Comparison of ENCODE assay signal across 8 cellular contexts in the genomic region with DNA sequence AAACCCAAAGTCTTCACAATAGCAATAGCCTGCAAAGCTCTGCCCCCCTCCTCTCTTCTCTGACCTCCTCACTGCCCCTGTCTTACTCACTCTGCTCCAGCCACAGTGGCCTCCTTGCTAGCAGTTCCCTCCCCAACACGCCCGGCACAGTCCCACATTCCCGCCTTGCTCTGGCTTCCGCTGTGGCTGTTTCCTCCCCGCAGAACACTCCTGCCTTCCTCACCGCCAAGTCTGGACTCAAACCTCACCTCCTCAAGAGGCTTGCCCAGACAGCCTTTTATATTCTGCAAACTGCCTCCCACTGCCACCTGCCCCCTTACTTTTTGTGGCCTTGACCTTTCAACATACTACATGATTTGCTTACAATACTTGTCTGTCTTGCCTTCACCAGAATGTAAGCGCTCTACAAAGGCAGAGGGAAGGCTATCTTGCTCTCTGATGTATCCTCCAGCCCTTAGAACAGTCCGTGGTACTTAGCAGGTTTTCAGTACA. TPM values are rescaled to one million over a fixed set of nuclear protein-coding genes. Genes with fewer than 3 reads are reported as not detected.
DNase-seq lines count a peak whose midpoint lies in the region; ATAC-seq and TF ChIP-seq lines count a peak whose summit lies in the region.

No MANE protein-coding gene starts in this region.

- ATAC-seq in GM19438 (IDR thresholded peaks at IDR 0.05; ENCODE audit: low read depth, unreplicated experiment), result peak; percentile 25
- ATAC-seq in stimulated activated naive CD8-positive, alpha-beta T cell treated with anti-CD3 and anti-CD28 coated beads, Interleukin-15, Interleukin-2, amounts not matched to agents 100 U/mL and 50 U/mL, for 24 hours, result no peak

- peaks cover 34% of the 10 kb centered on the region for H3K4me1 Mint-ChIP-seq in brain

- H3K4me3 Mint-ChIP-seq in brain, result peak overlapping the region; percentile 86 to 90 (median 87)

- no peaks in the 10 kb centered on the region for H3K27me3 ChIP-seq in BE2C

- DNase-seq in BE2C (no peak), NB4 (ENCODE audit: low read depth) (no peak), iris pigment epithelial cell (ENCODE audit: low read depth) (peak; percentile 45), RPMI8226 (no peak), NCI-H2171 (lab: John Stamatoyannopoulos, UW) (no peak)
- DNase-seq in stimulated activated naive CD8-positive, alpha-beta T cell treated with anti-CD3 and anti-CD28 coated beads, Interleukin-15, Interleukin-2, amounts not matched to agents 100 U/mL and 50 U/mL, for 24 hours, result peak; percentile 37

- TF ChIP-seq POLR2A in NB4 (IDR thresholded peaks at IDR 0.05; ENCODE audit: extremely low read depth, insufficient read length), result no peak

- TF ChIP-seq CTCF in BE2C (IDR thresholded peaks at IDR 0.05; ENCODE audit: low read depth, low read length), result no peak
- TF ChIP-seq CTCF in NB4 (IDR thresholded peaks at IDR 0.05; ENCODE audit: low read depth, low read length), result no peak
- no peak for TF ChIP-seq CTCF in brain (conservative IDR thresholded peaks at IDR 0.05)

- H3K27me3 Mint-ChIP-seq in brain, result peaks cover 2% of the 10 kb centered on the region

- peaks cover 27% of the 10 kb centered on the region for H3K36me3 Mint-ChIP-seq in brain

- H3K4me3 ChIP-seq in BE2C (ENCODE audit: low read depth, low read length) (peak overlapping the region; percentile 87), NB4 (ENCODE audit: low read depth, low read length) (peak overlapping the region; percentile 95)

- H3K27ac Mint-ChIP-seq in brain, result peak overlapping the region; percentile 85 to 97 (median 94)

- H3K36me3 ChIP-seq in BE2C, result peaks cover 12% of the 10 kb centered on the region

- no peaks in the 10 kb centered on the region for H3K9me3 ChIP-seq in BE2C

- no peaks in the 10 kb centered on the region for H3K4me1 ChIP-seq in BE2C

- no peaks in the 10 kb centered on the region for H3K9me3 Mint-ChIP-seq in brain

RNA-seq across cellular contexts. Expression of gene MPI, which starts 0.4 kb away (rescaled TPM):
- polyA plus RNA-seq in BE2C (2012; ENCODE audit: insufficient read depth, insufficient read length, low read depth), result 72.1 TPM
- 64.7 TPM for polyA plus RNA-seq in brain (ENCODE audit: insufficient read depth, low read depth, low replicate concordance)

RNA-seq across cellular contexts. Expression of gene SCAMP2, which starts 16.3 kb away (rescaled TPM):
- polyA plus RNA-seq in BE2C (2012; ENCODE audit: insufficient read depth, insufficient read length, low read depth), result 76.6 TPM
- 70.3 TPM for polyA plus RNA-seq in brain (ENCODE audit: insufficient read depth, low read depth, low replicate concordance)

RNA-seq across cellular contexts. Expression of gene FAM219B, which starts 17.2 kb away (rescaled TPM):
- polyA plus RNA-seq in BE2C (2012; ENCODE audit: insufficient read depth, insufficient read length, low read depth), result 85.6 TPM
- 44.5 TPM for polyA plus RNA-seq in brain (ENCODE audit: insufficient read depth, low read depth, low replicate concordance)

RNA-seq across cellular contexts. Expression of gene ULK3, which starts 46.5 kb away (rescaled TPM):
- 152 TPM for polyA plus RNA-seq in BE2C (2012; ENCODE audit: insufficient read depth, insufficient read length, low read depth)
- polyA plus RNA-seq in brain (ENCODE audit: insufficient read depth, low read depth, low replicate concordance), result 25.2 TPM

RNA-seq across cellular contexts. Expression of gene COX5A, which starts 48.4 kb away (rescaled TPM):
- 662 TPM for polyA plus RNA-seq in BE2C (2012; ENCODE audit: insufficient read depth, insufficient read length, low read depth)
- polyA plus RNA-seq in brain (ENCODE audit: insufficient read depth, low read depth, low replicate concordance), result 342 TPM

Comparison
In these comparisons a context has a peak if more than half of its experiments do, and no peak if none do; other contexts are left out.
1. DNase-seq: peak in iris pigment epithelial cell (single experiment) and stimulated activated naive CD8-positive, alpha-beta T cell treated with anti-CD3 and anti-CD28 coated beads, Interleukin-15, Interleukin-2, amounts not matched to agents 100 U/mL and 50 U/mL, for 24 hours (single experiment); none in BE2C (single experiment), NB4 (single experiment), RPMI8226 (single experiment) and NCI-H2171 (single experiment).